ENCODE assay signal across 28 cellular contexts in the genomic region with DNA sequence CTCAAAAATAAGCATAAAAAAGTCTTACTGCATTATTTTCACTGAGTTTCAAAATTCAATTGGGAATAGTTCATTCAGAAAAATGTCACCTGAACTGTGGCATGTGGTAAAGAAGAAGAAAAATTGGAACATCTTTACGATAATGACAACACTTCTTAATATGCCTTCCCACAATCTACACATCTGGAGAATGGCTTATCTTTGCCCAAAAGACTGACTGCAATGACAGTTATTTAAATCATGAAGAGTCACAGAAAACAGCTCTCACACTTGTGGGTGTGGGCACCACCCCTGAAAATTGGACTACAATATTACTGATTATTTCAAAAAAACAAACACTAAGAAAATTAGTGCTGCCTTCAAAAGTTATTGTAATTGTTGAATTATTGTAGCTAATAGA.
A peak's percentile ranks its signal among the peaks of the same experiment; 100 is the strongest.
DNase-seq lines count a peak whose midpoint lies in the region; ATAC-seq, FAIRE-seq and TF ChIP-seq lines count a peak whose summit lies in the region.
"Had no signal": no experiment of that assay in that cellular context is flagged by ENCODE, and none has a peak within 500 bp of the region (broad histone marks: within the 10 kb centered on the region; RNA-seq: fewer than 3 reads in every experiment).

No MANE protein-coding gene starts in this region.

- H3K27me3 ChIP-seq in Panc1 (ENCODE audit: control insufficient read depth, insufficient read depth, low read length) (no peaks in the 10 kb centered on the region), endothelial cell of umbilical vein (ENCODE audit: control insufficient read depth in 2 of 2, insufficient read depth in 2 of 2, low read length in 2 of 2) (no peaks in the 10 kb centered on the region), trophoblast cell (ENCODE audit: insufficient read depth, low read length) (no peaks in the 10 kb centered on the region)
- H3K27me3 ChIP-seq: BE2C, BLaER1 had no signal

- no peak overlapping the region for H4K91ac ChIP-seq in trophoblast cell (ENCODE audit: low read depth, low read length)

- no peak for ATAC-seq in activated CD4-positive, alpha-beta T cell treated with anti-CD3 and anti-CD28 coated beads for 36 hours
- ATAC-seq in Panc1 (no peak), HG02981 (IDR thresholded peaks at IDR 0.05; ENCODE audit: unreplicated experiment) (no peak), GM21576 (IDR thresholded peaks at IDR 0.05; ENCODE audit: unreplicated experiment) (no peak)
- ATAC-seq: GM12878 had no signal

- no peak overlapping the region for H3K4ac ChIP-seq in trophoblast cell (ENCODE audit: low read depth, low read length)

- POLR2A ChIA-PET in activated CD4-positive, alpha-beta T cell treated with anti-CD3 and anti-CD28 coated beads for 36 hours (lab: Charles Lee), result no interaction called here
- POLR2A ChIA-PET in Panc1 (lab: Charles Lee), result no interaction called here
- POLR2A ChIA-PET in endothelial cell of umbilical vein (lab: Charles Lee), result no interaction called here

- no peak overlapping the region for H2AK5ac ChIP-seq in trophoblast cell (ENCODE audit: low read length)

- H3K14ac ChIP-seq in trophoblast cell (ENCODE audit: low read length), result no peak overlapping the region

- peaks cover 18% of the 10 kb centered on the region for H3K36me3 Mint-ChIP-seq in activated CD4-positive, alpha-beta T cell treated with anti-CD3 and anti-CD28 coated beads, Interleukin-2, amount 10 ng/mL, durations not matched to agents 24 days and 14 days (ENCODE audit: low read depth)
- peaks cover 17% of the 10 kb centered on the region for H3K36me3 Mint-ChIP-seq in activated CD4-positive, alpha-beta T cell treated with anti-CD3 and anti-CD28 coated beads for 36 hours (ENCODE audit: low read depth)

- no peak overlapping the region for H2BK12ac ChIP-seq in trophoblast cell (ENCODE audit: low read length)

- no peak overlapping the region for H3K9ac ChIP-seq in endothelial cell of umbilical vein (replicated peaks; ENCODE audit: extremely low read depth, insufficient read depth, low read length)
- H3K9ac ChIP-seq in trophoblast cell (ENCODE audit: low read length), result no peak overlapping the region
- H3K9ac ChIP-seq: BLaER1 had no signal

- H3K27ac ChIP-seq in Panc1 (ENCODE audit: low read length) (no peak overlapping the region), endothelial cell of umbilical vein (ENCODE audit: insufficient read depth, low read depth, low read length) (no peak overlapping the region), trophoblast cell (ENCODE audit: low read depth, low read length) (no peak overlapping the region)
- H3K27ac ChIP-seq: BLaER1 had no signal

- H3K4me3 Mint-ChIP-seq in activated CD4-positive, alpha-beta T cell treated with anti-CD3 and anti-CD28 coated beads, Interleukin-2, amount 10 ng/mL, durations not matched to agents 24 days and 14 days, result no peak overlapping the region
- H3K4me3 Mint-ChIP-seq in activated CD4-positive, alpha-beta T cell treated with anti-CD3 and anti-CD28 coated beads for 36 hours, result no peak overlapping the region
- H3K4me3 Mint-ChIP-seq: CD14-positive monocyte; CD4-positive, alpha-beta memory T cell; CD4-positive, CD25-positive, alpha-beta regulatory T cell; CD8-positive, alpha-beta memory T cell had no signal

- no peaks in the 10 kb centered on the region for H3K27me3 Mint-ChIP-seq in activated CD4-positive, alpha-beta T cell treated with anti-CD3 and anti-CD28 coated beads, Interleukin-2, amount 10 ng/mL, durations not matched to agents 24 days and 14 days
- H3K27me3 Mint-ChIP-seq in activated CD4-positive, alpha-beta T cell treated with anti-CD3 and anti-CD28 coated beads for 36 hours, result no peaks in the 10 kb centered on the region
- H3K27me3 Mint-ChIP-seq: CD4-positive, alpha-beta memory T cell; CD4-positive, CD25-positive, alpha-beta regulatory T cell; CD8-positive, alpha-beta memory T cell had no signal

- CTCF ChIA-PET in activated CD4-positive, alpha-beta T cell treated with anti-CD3 and anti-CD28 coated beads for 36 hours (lab: Charles Lee), result interaction anchor here (0.9 kb wide), 1 partner anchor 55 kb away, joined by 3 read pairs; no protein-coding TSS in a partner anchor
- CTCF ChIA-PET in Panc1 (lab: Charles Lee), result interaction anchor here (0.7 kb wide), 1 partner anchor 10 kb away, joined by 5 read pairs; no protein-coding TSS in a partner anchor
- CTCF ChIA-PET in endothelial cell of umbilical vein (lab: Charles Lee), result no interaction called here

- H3K4me2 ChIP-seq in endothelial cell of umbilical vein (ENCODE audit: insufficient read depth, low read length) (no peak overlapping the region), trophoblast cell (ENCODE audit: low read length) (no peak overlapping the region)
- H3K4me2 ChIP-seq: BLaER1 had no signal

- no peaks in the 10 kb centered on the region for H4K20me1 ChIP-seq in endothelial cell of umbilical vein (replicated peaks; ENCODE audit: control insufficient read depth, extremely low read depth, insufficient read depth, low read length)

- H4K12ac ChIP-seq in trophoblast cell (ENCODE audit: low read depth, low read length), result no peak overlapping the region

- H3K36me3 ChIP-seq in Panc1 (ENCODE audit: control insufficient read depth, insufficient read depth, low read length), result peaks cover 18% of the 10 kb centered on the region
- H3K36me3 ChIP-seq in endothelial cell of umbilical vein (ENCODE audit: control insufficient read depth in 2 of 2, extremely low read depth in 1 of 2, insufficient read depth in 2 of 2, low read length in 2 of 2), result peaks cover 0 to 3% of the 10 kb centered on the region in 2 experiments
- H3K36me3 ChIP-seq in trophoblast cell (ENCODE audit: control insufficient read depth in 1 of 2, insufficient read depth in 2 of 2, low read length in 2 of 2), result peaks cover 9 to 12% of the 10 kb centered on the region in 2 experiments
- H3K36me3 ChIP-seq: BE2C had no signal

- intact Hi-C loops in activated CD4-positive, alpha-beta T cell treated with anti-CD3 and anti-CD28 coated beads, Interleukin-2, amount 10 ng/mL, durations not matched to agents 24 days and 14 days (cut with micrococcal nuclease), result no loop called here
- intact Hi-C loops in activated CD4-positive, alpha-beta T cell treated with anti-CD3 and anti-CD28 coated beads for 36 hours (cut with DNase I, micrococcal nuclease), result no loop called here
- intact Hi-C loops in Panc1 (cut with micrococcal nuclease; ENCODE audit: unreplicated experiment) (no loop called here), endothelial cell of umbilical vein (cut with micrococcal nuclease) (no loop called here)

- no peak overlapping the region for H2BK5ac ChIP-seq in trophoblast cell (ENCODE audit: low read depth, low read length, poor library complexity)

- no peak for TF ChIP-seq POLR2A in endothelial cell of umbilical vein (IDR thresholded peaks at IDR 0.05; ENCODE audit: low read depth, low read length)

- H2AFZ ChIP-seq in endothelial cell of umbilical vein (ENCODE audit: low read depth, low read length), result no peak overlapping the region
- no peak overlapping the region for H2AFZ ChIP-seq in trophoblast cell (ENCODE audit: insufficient read depth, low read length, poor library complexity)

- H3K23ac ChIP-seq in trophoblast cell (ENCODE audit: low read length), result no peak overlapping the region

- dilution Hi-C loops in endothelial cell of umbilical vein (cut with MboI; ENCODE audit: extremely low pct_ligation_motif_present, low sequenced_read_pairs), result no loop called here

- H3K4me1 Mint-ChIP-seq in activated CD4-positive, alpha-beta T cell treated with anti-CD3 and anti-CD28 coated beads, Interleukin-2, amount 10 ng/mL, durations not matched to agents 24 days and 14 days, result no peaks in the 10 kb centered on the region
- H3K4me1 Mint-ChIP-seq in activated CD4-positive, alpha-beta T cell treated with anti-CD3 and anti-CD28 coated beads for 36 hours, result peaks cover 7% of the 10 kb centered on the region
- H3K4me1 Mint-ChIP-seq: CD14-positive monocyte; CD8-positive, alpha-beta memory T cell had no signal

- BruUV-seq in Panc1 (replicated peaks; lab: Mats Ljungman, UMichigan) (TSS peak; percentile 24), endothelial cell of umbilical vein (replicated peaks; lab: Mats Ljungman, UMichigan) (no TSS peak)

- H2BK120ac ChIP-seq in trophoblast cell (ENCODE audit: insufficient read depth, low read length, poor library complexity), result no peak overlapping the region

- TF ChIP-seq CTCF in Panc1 (IDR thresholded peaks at IDR 0.05), result no peak
- no peak for TF ChIP-seq CTCF in endothelial cell of umbilical vein (IDR thresholded peaks at IDR 0.05; ENCODE audit: extremely low read depth in 1 of 2, insufficient read depth in 1 of 2, low read depth in 1 of 2, low read length in 2 of 2)

- H3K4me1 ChIP-seq in Panc1 (ENCODE audit: control insufficient read depth, insufficient read depth, low read length), result no peaks in the 10 kb centered on the region
- no peaks in the 10 kb centered on the region for H3K4me1 ChIP-seq in endothelial cell of umbilical vein (ENCODE audit: control insufficient read depth, extremely low read depth, insufficient read depth, low read length)
- H3K4me1 ChIP-seq in trophoblast cell (ENCODE audit: control insufficient read depth in 1 of 2, insufficient read depth in 2 of 2, low read length in 2 of 2), result no peaks in the 10 kb centered on the region
- H3K4me1 ChIP-seq: BE2C, BLaER1 had no signal

- no CpG with 5 or more reads among the region's 1 CpG for WGBS in trophoblast cell (ENCODE audit: extremely low coverage, insufficient coverage, insufficient read length)

- in situ Hi-C loops in Panc1 (cut with HindIII; ENCODE audit: low pct_unique_long_range_greater_than_20kb, low sequenced_read_pairs), result no loop called here

- H3K4me3 ChIP-seq in Panc1 (ENCODE audit: low read depth in 2 of 2, low read length in 2 of 2) (no peak overlapping the region), endothelial cell of umbilical vein (replicated peaks in 1 of 3; ENCODE audit: insufficient read depth in 1 of 3, low read depth in 1 of 3, low read length in 3 of 3) (no peak overlapping the region), trophoblast cell (ENCODE audit: low read depth, low read length) (no peak overlapping the region)
- H3K4me3 ChIP-seq: BLaER1, GM12878 had no signal

- H3K27ac Mint-ChIP-seq in activated CD4-positive, alpha-beta T cell treated with anti-CD3 and anti-CD28 coated beads, Interleukin-2, amount 10 ng/mL, durations not matched to agents 24 days and 14 days, result no peak overlapping the region
- H3K27ac Mint-ChIP-seq in activated CD4-positive, alpha-beta T cell treated with anti-CD3 and anti-CD28 coated beads for 36 hours, result no peak overlapping the region
- H3K27ac Mint-ChIP-seq: CD14-positive monocyte; CD4-positive, alpha-beta memory T cell; CD4-positive, CD25-positive, alpha-beta regulatory T cell had no signal

- no peak overlapping the region for H3K18ac ChIP-seq in trophoblast cell (ENCODE audit: low read length)

- H4K8ac ChIP-seq in trophoblast cell (ENCODE audit: low read depth, low read length), result no peak overlapping the region

- H3K79me2 ChIP-seq in endothelial cell of umbilical vein (ENCODE audit: control insufficient read depth, insufficient read depth, low read length) (no peaks in the 10 kb centered on the region), trophoblast cell (ENCODE audit: control insufficient read depth, insufficient read depth, low read length, poor library complexity) (no peaks in the 10 kb centered on the region)

- H3K9me3 Mint-ChIP-seq in activated CD4-positive, alpha-beta T cell treated with anti-CD3 and anti-CD28 coated beads, Interleukin-2, amount 10 ng/mL, durations not matched to agents 24 days and 14 days, result no peaks in the 10 kb centered on the region
- no peaks in the 10 kb centered on the region for H3K9me3 Mint-ChIP-seq in activated CD4-positive, alpha-beta T cell treated with anti-CD3 and anti-CD28 coated beads for 36 hours (ENCODE audit: low read depth)
- H3K9me3 Mint-ChIP-seq: CD14-positive monocyte; CD4-positive, alpha-beta memory T cell; CD4-positive, CD25-positive, alpha-beta regulatory T cell; CD8-positive, alpha-beta memory T cell had no signal

- no peaks in the 10 kb centered on the region for H3K79me1 ChIP-seq in trophoblast cell (ENCODE audit: low read length)

- peak; percentile 21 for DNase-seq in activated CD4-positive, alpha-beta T cell treated with anti-CD3 and anti-CD28 coated beads, Interleukin-2, amount 10 ng/mL, durations not matched to agents 24 days and 14 days
- DNase-seq in activated CD4-positive, alpha-beta T cell treated with anti-CD3 and anti-CD28 coated beads for 36 hours, result no peak
- DNase-seq in Panc1 (ENCODE audit: low read depth, low spot score) (no peak), endothelial cell of umbilical vein (ENCODE audit: low read depth, low spot score) (no peak), trophoblast cell (peak; percentile 3 to 64), HuH-7 (ENCODE audit: low spot score) (no peak)
- DNase-seq: 8988T; ACHN; BE2C; C1 segment of cervical spinal cord; CD4-positive, alpha-beta memory T cell; CD4-positive, CD25-positive, alpha-beta regulatory T cell; CD8-positive, alpha-beta memory T cell; COR-L47; DMS 273 treated with DMSO at 0.1 percent for 48 hours; DMS153; DMS53; DMS79; DND-41; EL; GDM1 had no signal

- H3K9me3 ChIP-seq in Panc1 (ENCODE audit: control insufficient read depth, insufficient read depth, low read depth, low read length) (no peaks in the 10 kb centered on the region), endothelial cell of umbilical vein (replicated peaks; ENCODE audit: control insufficient read depth, insufficient read depth, low read length) (no peaks in the 10 kb centered on the region), trophoblast cell (ENCODE audit: insufficient read depth, low read depth, low read length) (no peaks in the 10 kb centered on the region)
- H3K9me3 ChIP-seq: BE2C, BLaER1 had no signal

- peak; percentile 66 for FAIRE-seq in endothelial cell of umbilical vein (lab: Jason Lieb, UNC)
- FAIRE-seq: GM12878, GM12892, GM18507 had no signal

- no peaks in the 10 kb centered on the region for H3K9me1 ChIP-seq in endothelial cell of umbilical vein (replicated peaks; ENCODE audit: control insufficient read depth, extremely low read depth, insufficient read depth, low read length)

Comparison
In these comparisons a context has a peak if more than half of its experiments do, and no peak if none do; other contexts are left out.
1. DNase-seq: peak in activated CD4-positive, alpha-beta T cell treated with anti-CD3 and anti-CD28 coated beads, Interleukin-2, amount 10 ng/mL, durations not matched to agents 24 days and 14 days (single experiment) and trophoblast cell (2 of 2); none in activated CD4-positive, alpha-beta T cell treated with anti-CD3 and anti-CD28 coated beads for 36 hours (single experiment), Panc1 (single experiment), endothelial cell of umbilical vein (single experiment) and HuH-7 (single experiment).